27 cellular contexts compared by ENCODE assay signal in the genomic region with DNA sequence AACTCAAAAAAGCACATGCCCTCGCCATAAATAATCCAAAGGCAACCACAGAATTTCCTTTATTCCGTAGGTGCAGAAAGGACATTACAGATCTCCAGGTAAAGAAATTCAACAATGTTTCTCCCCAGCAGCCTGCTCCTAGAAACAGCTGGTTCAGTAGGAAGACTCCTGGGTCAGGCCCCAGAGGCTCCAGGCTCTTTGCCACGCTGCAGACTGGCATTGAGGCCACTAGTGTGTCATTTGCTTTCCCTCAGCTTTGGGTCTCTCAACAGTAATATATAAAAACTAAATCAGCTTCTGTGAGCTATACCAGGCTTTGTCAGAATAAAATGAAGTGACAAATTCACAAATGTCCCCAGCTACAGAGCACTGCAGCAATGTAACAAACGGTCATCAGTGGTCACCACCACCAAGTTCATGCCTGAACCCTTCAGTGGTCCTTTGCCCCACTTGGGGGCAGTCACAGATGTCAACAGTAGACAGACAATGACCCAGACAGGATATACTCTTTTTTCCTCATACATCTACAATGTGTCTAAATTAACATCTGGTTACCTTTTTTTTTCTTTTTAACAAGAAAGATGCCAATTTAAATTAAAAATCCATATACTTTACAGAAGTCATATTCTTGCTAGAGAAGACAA.
DNase-seq lines count a peak whose midpoint lies in the region; ATAC-seq, FAIRE-seq and TF ChIP-seq lines count a peak whose summit lies in the region.
"Had no signal": no experiment of that assay in that cellular context is flagged by ENCODE, and none has a peak within 500 bp of the region (broad histone marks: within the 10 kb centered on the region; RNA-seq: fewer than 3 reads in every experiment).

No MANE protein-coding gene starts in this region.

- DNase-seq in left ventricle myocardium superior: no peak
- no peak for DNase-seq in left ventricle myocardium inferior
- no peak for DNase-seq in K562 (ENCODE audit: extremely low read depth in 1 of 4, low spot score in 3 of 4)
- no peak for DNase-seq in effector memory CD4-positive, alpha-beta T cell
- DNase-seq in posterior vena cava (ENCODE audit: low spot score): no peak
- DNase-seq: CD8-positive, alpha-beta T cell; DMS 273 treated with DMSO at 0.1 percent for 48 hours; DMS79; GF-D8; H9; Kasumi-1; MV-4-11; NCI-H1105; NCI-H1436 treated with DMSO at 0.1 percent for 48 hours; NCI-H187 treated with DMSO at 0.1 percent for 48 hours; NCI-H2171 treated with DMSO at 0.1 percent for 48 hours; NCI-H345; NCI-H510A treated with DMSO at 0.1 percent for 48 hours; NCI-H748 treated with DMSO at 0.1 percent for 48 hours; NK-92 treated with Interleukin-12 subunit alpha and Interleukin-12 subunit beta, amount 100 ng/mL, for 24 hours; PC-9; SHP77 had no signal

- no peak for TF ChIP-seq EP300 in K562 (IDR thresholded peaks at IDR 0.05; ENCODE audit: low read length)

- H3K9ac ChIP-seq in K562 (ENCODE audit: insufficient read depth in 1 of 2, low read depth in 2 of 2, low read length in 2 of 2): no peak overlapping the region

- POLR2A ChIA-PET in HEK293 (lab: Yijun Ruan, JAX): no interaction called here
- POLR2A ChIA-PET in K562 (lab: Yijun Ruan, JAX): interaction anchor here (0.6 to 1.1 kb wide), 2 partner anchors 13 to 22 kb away, joined by 3 to 4 read pairs; no protein-coding TSS in a partner anchor

- H3K27ac ChIP-seq in left ventricle myocardium inferior (replicated peaks): no peak overlapping the region
- no peak overlapping the region for H3K27ac ChIP-seq in HEK293 (ENCODE audit: extremely low read depth, low read depth, low read length)
- no peak overlapping the region for H3K27ac ChIP-seq in K562 (ENCODE audit: extremely low read depth, low read depth, low read length)
- H3K27ac ChIP-seq in effector memory CD4-positive, alpha-beta T cell (ENCODE audit: insufficient read depth, low read length, poor library complexity, severe bottlenecking): no peak overlapping the region
- H3K27ac ChIP-seq: HL-60, PC-9 had no signal

- ATAC-seq in left ventricle myocardium superior: peak; percentile 59
- peak; percentile 73 for ATAC-seq in K562
- no peak for ATAC-seq in stimulated activated memory B cell treated with anti-CD40 and anti-IgM and Interleukin-4, amounts not matched to agents 10 μg/mL and 1 μg/mL and 100 μg/mL, for 72 hours
- no peak for ATAC-seq in HG03378 (IDR thresholded peaks at IDR 0.05; ENCODE audit: unreplicated experiment)
- ATAC-seq: CD8-positive, alpha-beta T cell had no signal

- no peaks in the 10 kb centered on the region for H3K9me1 ChIP-seq in K562 (ENCODE audit: control insufficient read depth, insufficient read depth, low read length)

- H3K9me3 ChIP-seq in left ventricle myocardium inferior (replicated peaks) (no peaks in the 10 kb centered on the region), HEK293 (ENCODE audit: control insufficient read depth, insufficient read depth, low read depth, low read length) (no peaks in the 10 kb centered on the region), K562 (replicated peaks; ENCODE audit: control insufficient read depth, insufficient read depth, low read depth, low read length) (no peaks in the 10 kb centered on the region)
- no peaks in the 10 kb centered on the region for H3K9me3 ChIP-seq in effector memory CD4-positive, alpha-beta T cell (ENCODE audit: control insufficient read depth, low read length)

- CTCF ChIA-PET in HEK293 (lab: Yijun Ruan, JAX): no interaction called here
- CTCF ChIA-PET in K562 (lab: Yijun Ruan, JAX; ENCODE audit: low intra/inter-chr PET ratio): no interaction called here

- H3K36me3 ChIP-seq in left ventricle myocardium inferior: no peaks in the 10 kb centered on the region
- H3K36me3 ChIP-seq in HEK293 (ENCODE audit: control insufficient read depth in 2 of 2, insufficient read depth in 1 of 2, low read length in 2 of 2): no peaks in the 10 kb centered on the region
- no peaks in the 10 kb centered on the region for H3K36me3 ChIP-seq in K562 (ENCODE audit: control insufficient read depth, insufficient read depth, low read length)
- H3K36me3 ChIP-seq in effector memory CD4-positive, alpha-beta T cell (ENCODE audit: control insufficient read depth, insufficient read depth, low read length): no peaks in the 10 kb centered on the region

- H3K27me3 ChIP-seq in left ventricle myocardium inferior (ENCODE audit: low read depth): no peaks in the 10 kb centered on the region
- no peaks in the 10 kb centered on the region for H3K27me3 ChIP-seq in K562 (ENCODE audit: control insufficient read depth in 2 of 2, insufficient read depth in 2 of 2, low read length in 2 of 2)
- no peaks in the 10 kb centered on the region for H3K27me3 ChIP-seq in effector memory CD4-positive, alpha-beta T cell (replicated peaks; ENCODE audit: control insufficient read depth, insufficient read depth, low read length, poor library complexity, severe bottlenecking)

- WGBS in K562 (ENCODE audit: insufficient coverage, low coverage, missing lambda C conversion rate): 89% methylated on average over 4 of the region's 4 CpGs

- in situ Hi-C loops in K562 (cut with MboI): no loop called here

- TF ChIP-seq POLR2A in K562 (conservative IDR thresholded peaks at IDR 0.05): no peak

- no peak for TF ChIP-seq RAD21 in K562 (CRISPR knock-in tag; conservative IDR thresholded peaks at IDR 0.05 in 1 of 2, IDR thresholded peaks at IDR 0.05 in 1 of 2)

- H3K4me3 Mint-ChIP-seq in stimulated activated memory B cell treated with anti-CD40 and anti-IgM and Interleukin-4, amounts not matched to agents 10 μg/mL and 1 μg/mL and 100 μg/mL, for 72 hours: no peak overlapping the region
- H3K4me3 Mint-ChIP-seq: CD8-positive, alpha-beta T cell; H9 had no signal

- H3K4me1 Mint-ChIP-seq in stimulated activated memory B cell treated with anti-CD40 and anti-IgM and Interleukin-4, amounts not matched to agents 10 μg/mL and 1 μg/mL and 100 μg/mL, for 72 hours: peaks cover 24% of the 10 kb centered on the region

- no peak overlapping the region for H2AFZ ChIP-seq in K562 (ENCODE audit: low read depth, low read length)
- H2AFZ ChIP-seq: PC-9 had no signal

- TF ChIP-seq CTCF in left ventricle myocardium inferior (IDR thresholded peaks at IDR 0.05; ENCODE audit: borderline replicate concordance) (no peak), HEK293 (tag by site-specific recombination; IDR thresholded peaks at IDR 0.05) (no peak), K562 (IDR thresholded peaks at IDR 0.05 in 2 of 3, conservative IDR thresholded peaks at IDR 0.05 in 1 of 3; ENCODE audit: insufficient read depth in 2 of 3, low read depth in 1 of 3, low read length in 3 of 3) (peak in 2 of 3 experiments; percentile 7 to 8; a peak in 1 of 6 replicates)

- H3K36me3 Mint-ChIP-seq in stimulated activated memory B cell treated with anti-CD40 and anti-IgM and Interleukin-4, amounts not matched to agents 10 μg/mL and 1 μg/mL and 100 μg/mL, for 72 hours: peaks cover 6% of the 10 kb centered on the region
- H3K36me3 Mint-ChIP-seq: CD8-positive, alpha-beta T cell had no signal

- peaks cover 41% of the 10 kb centered on the region; the same call in 2 of the 3 replicates for H3K79me2 ChIP-seq in K562 (ENCODE audit: control insufficient read depth, insufficient read depth, low read length)

- H3K9me3 Mint-ChIP-seq in stimulated activated memory B cell treated with anti-CD40 and anti-IgM and Interleukin-4, amounts not matched to agents 10 μg/mL and 1 μg/mL and 100 μg/mL, for 72 hours: no peaks in the 10 kb centered on the region
- H3K9me3 Mint-ChIP-seq: CD8-positive, alpha-beta T cell; H9 had no signal

- H3K27ac Mint-ChIP-seq in stimulated activated memory B cell treated with anti-CD40 and anti-IgM and Interleukin-4, amounts not matched to agents 10 μg/mL and 1 μg/mL and 100 μg/mL, for 72 hours: peak overlapping the region; percentile 63
- H3K27ac Mint-ChIP-seq: CD8-positive, alpha-beta T cell had no signal

- intact Hi-C loops in left ventricle myocardium superior (cut with micrococcal nuclease) (no loop called here), left ventricle myocardium inferior (cut with micrococcal nuclease) (no loop called here), K562 (cut with micrococcal nuclease) (no loop called here), posterior vena cava (cut with DNase I) (no loop called here)

- peaks cover 52% of the 10 kb centered on the region for H3K4me1 ChIP-seq in left ventricle myocardium inferior
- peaks cover 4% of the 10 kb centered on the region; the same call in 1 of the 2 replicates for H3K4me1 ChIP-seq in HEK293 (ENCODE audit: control insufficient read depth, insufficient read depth, low read length)
- no peaks in the 10 kb centered on the region; a peak in 1 of 5 replicates for H3K4me1 ChIP-seq in K562 (replicated peaks in 1 of 2; ENCODE audit: control insufficient read depth in 2 of 2, insufficient read depth in 2 of 2, low read length in 2 of 2)
- H3K4me1 ChIP-seq in effector memory CD4-positive, alpha-beta T cell (ENCODE audit: control insufficient read depth, insufficient read depth, low read length, poor library complexity, severe bottlenecking): no peaks in the 10 kb centered on the region

- no peaks in the 10 kb centered on the region for H4K20me1 ChIP-seq in K562 (replicated peaks; ENCODE audit: control insufficient read depth, insufficient read depth, low read length)

- no peak for FAIRE-seq in K562 (lab: Jason Lieb, UNC)
- FAIRE-seq: A204.1 had no signal

- BruUV-seq in K562 (replicated peaks; lab: Mats Ljungman, UMichigan): no TSS peak

- no peak overlapping the region for H3K4me2 ChIP-seq in K562 (ENCODE audit: insufficient read depth, low read length)
- H3K4me2 ChIP-seq: PC-9 had no signal

- H3K4me3 ChIP-seq in left ventricle myocardium inferior (no peak overlapping the region), HEK293 (ENCODE audit: low read depth, low read length) (no peak overlapping the region), K562 (no peak overlapping the region)
- H3K4me3 ChIP-seq in effector memory CD4-positive, alpha-beta T cell (ENCODE audit: insufficient read depth, low read depth, low read length, poor library complexity, severe bottlenecking): no peak overlapping the region
- H3K4me3 ChIP-seq: PC-9 had no signal

- no peaks in the 10 kb centered on the region for H3K27me3 Mint-ChIP-seq in stimulated activated memory B cell treated with anti-CD40 and anti-IgM and Interleukin-4, amounts not matched to agents 10 μg/mL and 1 μg/mL and 100 μg/mL, for 72 hours

TF ChIP-seq in HEK293, 187 proteins besides CTCF, POLR2A, EP300 and RAD21 (continues in another document):
- no peak for TF ChIP-seq SCRT1 (tag by site-specific recombination; IDR thresholded peaks at IDR 0.05; ENCODE audit: borderline replicate concordance)

TF ChIP-seq in K562, 482 proteins besides CTCF, POLR2A, EP300 and RAD21 (continues in another document):
- TF ChIP-seq ZNF224 (CRISPR knock-in tag; IDR thresholded peaks at IDR 0.05): no peak

Comparison
In these comparisons a context has a peak if more than half of its experiments do, and no peak if none do; other contexts are left out.
1. ATAC-seq: peak in left ventricle myocardium superior (single experiment) and K562 (single experiment); none in stimulated activated memory B cell treated with anti-CD40 and anti-IgM and Interleukin-4, amounts not matched to agents 10 μg/mL and 1 μg/mL and 100 μg/mL, for 72 hours (single experiment) and HG03378 (single experiment).
2. CTCF ChIP-seq: peak in K562 (2 of 3); none in left ventricle myocardium inferior (single experiment) and HEK293 (single experiment).